9 cellular contexts compared by ENCODE assay signal in the genomic region with DNA sequence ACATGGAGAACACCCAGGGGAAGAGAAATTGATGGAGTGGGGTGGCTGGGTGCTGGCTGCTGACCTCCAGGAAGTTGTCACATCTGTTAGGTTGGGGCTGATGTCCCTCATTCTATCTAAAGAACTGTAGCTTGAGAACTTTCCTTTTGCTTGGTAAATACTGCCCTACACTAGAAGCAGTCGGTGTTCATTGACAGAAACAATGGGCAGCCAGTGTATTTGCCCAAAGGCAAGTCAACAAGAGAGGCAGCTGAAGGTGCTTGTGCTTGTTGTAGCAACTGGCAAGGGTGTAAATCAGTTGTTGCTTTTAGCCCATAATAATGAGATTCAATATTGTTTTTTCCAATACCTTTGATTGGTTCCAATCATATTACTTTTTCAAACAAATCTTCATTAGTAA.
A peak's percentile ranks its signal among the peaks of the same experiment; 100 is the strongest.
DNase-seq lines count a peak whose midpoint lies in the region; ATAC-seq and TF ChIP-seq lines count a peak whose summit lies in the region.
"Had no signal": no experiment of that assay in that cellular context is flagged by ENCODE, and none has a peak within 500 bp of the region (broad histone marks: within the 10 kb centered on the region; RNA-seq: fewer than 3 reads in every experiment).

No MANE protein-coding gene starts in this region.

- H3K4me1 Mint-ChIP-seq in nephron: peaks cover 5% of the 10 kb centered on the region

- TF ChIP-seq CTCF in GM12864 (IDR thresholded peaks at IDR 0.05; ENCODE audit: low read depth, low read length, missing control alignments) (no peak), nephron (IDR thresholded peaks at IDR 0.05; ENCODE audit: unreplicated experiment in 3 of 3) (no peak)

- no peak for ATAC-seq in GM19324 (IDR thresholded peaks at IDR 0.05; ENCODE audit: low FRiP score, unreplicated experiment)

- no peaks in the 10 kb centered on the region for H3K36me3 Mint-ChIP-seq in nephron (ENCODE audit: low read depth)

- H3K27ac Mint-ChIP-seq in nephron: no peak overlapping the region

- peaks cover 64% of the 10 kb centered on the region for H3K27me3 Mint-ChIP-seq in nephron (ENCODE audit: low read depth)

- H3K9me3 Mint-ChIP-seq in nephron: no peaks in the 10 kb centered on the region

- H3K4me3 ChIP-seq in GM12864 (ENCODE audit: low read depth, low read length): peak overlapping the region; percentile 64

- in situ Hi-C loops in T47D (cut with HindIII; ENCODE audit: low pct_unique_long_range_greater_than_20kb, low sequenced_read_pairs): no loop called here

- DNase-seq in GM12864 (ENCODE audit: low read depth) (no peak), NCI-H2029 (lab: John Stamatoyannopoulos, UW) (peak; percentile 40), T47D (ENCODE audit: low read depth in 1 of 2, low spot score in 1 of 2) (peak; percentile 3 to 49), hepatic stellate cell (ENCODE audit: low spot score) (no peak), germinal center (ENCODE audit: low spot score) (no peak)
- no peak for DNase-seq in activated CD8-positive, alpha-beta memory T cell treated with anti-CD3 and anti-CD28 coated beads for 24 hours
- DNase-seq: KG1 had no signal

- H3K4me3 Mint-ChIP-seq in nephron: peak overlapping the region in 2 of 3 experiments; percentile 84 to 86

Comparison
In these comparisons a context has a peak if more than half of its experiments do, and no peak if none do; other contexts are left out.
1. DNase-seq: peak in NCI-H2029 (single experiment) and T47D (2 of 2); none in GM12864 (single experiment), activated CD8-positive, alpha-beta memory T cell treated with anti-CD3 and anti-CD28 coated beads for 24 hours (single experiment), hepatic stellate cell (single experiment) and germinal center (single experiment).